ENCODE assay signal across 1 cellular context in the genomic region with DNA sequence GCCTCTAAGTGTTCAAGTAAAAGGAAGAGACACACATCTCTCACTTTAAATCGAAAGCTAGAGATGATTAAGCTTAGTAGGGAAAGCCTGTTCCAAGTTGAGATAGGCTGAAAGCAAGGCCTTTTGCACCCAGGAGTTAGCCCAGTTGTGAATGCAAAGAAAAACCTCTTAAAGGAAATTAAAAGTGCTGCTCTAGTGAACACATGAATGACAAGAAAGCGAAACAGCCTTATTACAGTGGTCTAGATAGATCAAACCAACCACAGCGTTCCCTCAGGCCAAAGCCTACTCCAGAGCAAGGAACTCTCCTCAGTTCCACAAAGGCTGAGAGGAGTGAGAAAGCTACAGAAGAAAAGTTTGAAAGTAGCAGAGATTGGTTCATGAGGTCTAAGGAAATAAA.
TF ChIP-seq lines count a peak whose summit lies in the region.

No MANE protein-coding gene starts in this region.

TF ChIP-seq in GM12878, 131 proteins besides CTCF, POLR2A, EP300 and RAD21:
- no peak for TF ChIP-seq ZNF274 (IDR thresholded peaks at IDR 0.05; ENCODE audit: insufficient read depth, insufficient read length)
- TF ChIP-seq, protein P1, sequence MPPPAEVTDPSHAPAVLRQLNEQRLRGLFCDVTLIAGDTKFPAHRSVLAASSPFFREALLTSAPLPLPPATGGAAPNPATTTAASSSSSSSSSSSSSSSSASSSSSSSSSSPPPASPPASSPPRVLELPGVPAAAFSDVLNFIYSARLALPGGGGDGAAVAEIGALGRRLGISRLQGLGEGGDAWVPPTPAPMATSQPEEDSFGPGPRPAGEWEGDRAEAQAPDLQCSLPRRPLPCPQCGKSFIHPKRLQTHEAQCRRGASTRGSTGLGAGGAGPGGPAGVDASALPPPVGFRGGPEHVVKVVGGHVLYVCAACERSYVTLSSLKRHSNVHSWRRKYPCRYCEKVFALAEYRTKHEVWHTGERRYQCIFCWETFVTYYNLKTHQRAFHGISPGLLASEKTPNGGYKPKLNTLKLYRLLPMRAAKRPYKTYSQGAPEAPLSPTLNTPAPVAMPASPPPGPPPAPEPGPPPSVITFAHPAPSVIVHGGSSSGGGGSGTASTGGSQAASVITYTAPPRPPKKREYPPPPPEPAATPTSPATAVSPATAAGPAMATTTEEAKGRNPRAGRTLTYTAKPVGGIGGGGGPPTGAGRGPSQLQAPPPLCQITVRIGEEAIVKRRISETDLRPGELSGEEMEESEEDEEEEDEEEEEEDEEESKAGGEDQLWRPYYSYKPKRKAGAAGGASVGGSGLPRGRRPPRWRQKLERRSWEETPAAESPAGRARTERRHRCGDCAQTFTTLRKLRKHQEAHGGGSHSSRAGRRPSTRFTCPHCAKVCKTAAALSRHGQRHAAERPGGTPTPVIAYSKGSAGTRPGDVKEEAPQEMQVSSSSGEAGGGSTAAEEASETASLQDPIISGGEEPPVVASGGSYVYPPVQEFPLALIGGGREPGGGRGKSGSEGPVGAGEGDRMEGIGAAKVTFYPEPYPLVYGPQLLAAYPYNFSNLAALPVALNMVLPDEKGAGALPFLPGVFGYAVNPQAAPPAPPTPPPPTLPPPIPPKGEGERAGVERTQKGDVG (CRISPR knock-in tag; IDR thresholded peaks at IDR 0.05): no peak
- no peak for TF ChIP-seq POLR2AphosphoS2 (IDR thresholded peaks at IDR 0.05; ENCODE audit: low read depth, low read length)
- TF ChIP-seq ASH2L (IDR thresholded peaks at IDR 0.05; ENCODE audit: borderline replicate concordance, low read depth): no peak
- no peak for TF ChIP-seq BCL11A (IDR thresholded peaks at IDR 0.05; ENCODE audit: low read depth, low read length)
